Comparison of ENCODE assay signal across 16 cellular contexts in the genomic region with DNA sequence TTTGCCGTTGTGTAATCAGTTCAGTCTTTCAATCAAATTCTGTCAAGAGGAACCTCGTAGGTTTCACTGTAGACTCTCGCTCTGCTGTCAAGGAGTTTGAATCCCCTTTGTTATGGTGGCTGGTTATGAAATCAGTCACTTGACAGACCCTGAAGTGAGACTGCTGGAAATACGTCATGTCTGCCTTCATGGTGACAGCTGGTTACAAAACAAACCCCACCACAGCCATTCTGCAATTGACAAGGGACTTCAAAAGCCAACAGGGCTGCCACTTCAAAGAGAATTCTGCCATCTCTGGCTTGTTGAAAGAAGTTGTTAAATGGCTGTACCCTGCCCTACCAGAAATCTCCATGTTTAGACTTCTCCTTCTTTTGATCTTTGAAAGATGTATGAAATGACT.
DNase-seq lines count a peak whose midpoint lies in the region; ATAC-seq and TF ChIP-seq lines count a peak whose summit lies in the region.
"Had no signal": no experiment of that assay in that cellular context is flagged by ENCODE, and none has a peak within 500 bp of the region (broad histone marks: within the 10 kb centered on the region; RNA-seq: fewer than 3 reads in every experiment).

No MANE protein-coding gene starts in this region.

- intact Hi-C loops in dorsolateral prefrontal cortex (cut with DNase I), result no loop called here

- DNase-seq in activated gamma-delta T cell treated with Interleukin-2 at 50 U/mL for 16 hours (peak; percentile 36), activated gamma-delta T cell (lab: John Stamatoyannopoulos, UW) (no peak), NOMO-1 treated with dmso at 0.1 percent for 144 hours (lab: John Stamatoyannopoulos, UW; ENCODE audit: unreplicated experiment) (peak; percentile 15), astrocyte of the hippocampus (ENCODE audit: low read depth, low spot score) (peak; percentile 37), dorsolateral prefrontal cortex (no peak), HuH-7.5 (ENCODE audit: low spot score) (no peak)
- peak; percentile 0 for DNase-seq in stimulated activated CD8-positive, alpha-beta memory T cell treated with anti-CD3 and anti-CD28 coated beads, Interleukin-4, amount 100 ng/mL, for 24 hours (ENCODE audit: low read depth)
- DNase-seq: activated effector memory CD4-positive, alpha-beta T cell treated with Interleukin-2 at 50 U/mL for 16 hours; foreskin fibroblast; left cardiac atrium; NCI-H748 treated with DMSO at 0.1 percent for 48 hours; ovary; T1000; testis had no signal

- no peak overlapping the region for H3K4me3 ChIP-seq in dorsolateral prefrontal cortex
- H3K4me3 ChIP-seq: coronary artery, ovary, testis had no signal

- no peak for TF ChIP-seq CTCF in dorsolateral prefrontal cortex (IDR thresholded peaks at IDR 0.05 in 54 of 56, conservative IDR thresholded peaks at IDR 0.05 in 2 of 56; ENCODE audit: low read depth in 1 of 56, partially characterized antibody in 56 of 56)

- no peak overlapping the region for H3K27ac ChIP-seq in dorsolateral prefrontal cortex
- H3K27ac ChIP-seq: coronary artery, ovary, testis had no signal

- H3K27me3 ChIP-seq in dorsolateral prefrontal cortex, result no peaks in the 10 kb centered on the region
- H3K27me3 ChIP-seq: ovary, testis had no signal

- no peak for ATAC-seq in HG03469 (IDR thresholded peaks at IDR 0.05; ENCODE audit: unreplicated experiment)
- ATAC-seq: left cardiac atrium had no signal

Comparison
In these comparisons a context has a peak if more than half of its experiments do, and no peak if none do; other contexts are left out.
1. DNase-seq: peak in activated gamma-delta T cell treated with Interleukin-2 at 50 U/mL for 16 hours (single experiment), NOMO-1 treated with dmso at 0.1 percent for 144 hours (single experiment), astrocyte of the hippocampus (single experiment) and stimulated activated CD8-positive, alpha-beta memory T cell treated with anti-CD3 and anti-CD28 coated beads, Interleukin-4, amount 100 ng/mL, for 24 hours (single experiment); none in activated gamma-delta T cell (single experiment), dorsolateral prefrontal cortex (0 of 10) and HuH-7.5 (single experiment).